18 cellular contexts compared by ENCODE assay signal in the genomic region with DNA sequence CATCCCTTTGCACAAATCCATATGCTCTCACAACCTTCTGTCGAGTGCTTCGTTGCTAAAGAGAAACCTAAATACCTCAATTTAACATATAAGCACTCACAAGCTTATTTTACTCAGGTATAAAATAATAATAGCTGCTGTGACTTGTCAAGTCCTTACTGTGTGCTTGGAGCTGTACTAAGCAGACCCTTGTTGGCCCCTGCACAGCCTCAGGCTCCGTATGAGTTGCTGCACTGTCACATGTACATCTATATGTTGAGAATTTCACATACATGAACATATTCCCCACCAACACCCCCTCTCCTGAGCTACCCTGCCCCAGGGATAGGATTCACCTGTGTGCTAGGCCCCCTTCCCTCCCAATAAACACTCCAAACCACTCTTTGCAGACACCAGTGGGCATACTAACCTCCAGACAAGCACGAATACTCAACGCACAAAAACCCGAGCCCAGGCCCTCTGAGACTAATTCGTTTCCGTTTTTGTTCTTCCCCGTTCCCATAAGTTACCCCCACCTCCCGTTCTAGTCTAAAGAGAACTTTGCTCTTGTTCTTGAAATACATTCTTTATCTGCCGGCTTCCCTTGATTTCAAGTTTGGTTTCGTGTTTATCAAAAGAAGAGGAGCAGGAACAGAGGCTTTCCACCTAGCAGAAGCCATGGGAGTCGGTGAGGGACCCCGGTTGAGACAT. TPM values are rescaled to one million over a fixed set of nuclear protein-coding genes. Genes with fewer than 3 reads are reported as not detected.
DNase-seq lines count a peak whose midpoint lies in the region; ATAC-seq and TF ChIP-seq lines count a peak whose summit lies in the region.
"Had no signal": no experiment of that assay in that cellular context is flagged by ENCODE, and none has a peak within 500 bp of the region (broad histone marks: within the 10 kb centered on the region; RNA-seq: fewer than 3 reads in every experiment).

No MANE protein-coding gene starts in this region.

- no peak overlapping the region for H3K4me2 ChIP-seq in SK-N-SH

- H3F3A ChIP-seq in SK-N-SH (replicated peaks; ENCODE audit: insufficient read depth), result peaks cover 3% of the 10 kb centered on the region

- H3K27ac ChIP-seq in iPS-18a (ENCODE audit: low read length), result no peak overlapping the region
- H3K27ac ChIP-seq in sigmoid colon, result peak overlapping the region in 3 of 4 donors; percentile 91 to 96 (median 94)
- H3K27ac ChIP-seq in SK-N-SH (ENCODE audit: low read depth in 2 of 2, low read length in 1 of 2), result peak overlapping the region in 1 of 2 experiments; percentile 96; a peak in 2 of 4 replicates
- H3K27ac ChIP-seq: foreskin keratinocyte, spleen, upper lobe of left lung had no signal

- no peak for TF ChIP-seq RAD21 in SK-N-SH (IDR thresholded peaks at IDR 0.05; ENCODE audit: low read length)

- no peak overlapping the region for H3K4me3 Mint-ChIP-seq in activated CD8-positive, alpha-beta memory T cell treated with anti-CD3 and anti-CD28 coated beads, Interleukin-2, amount 10 ng/mL, durations not matched to agents 7 days and 5 days
- H3K4me3 Mint-ChIP-seq in WTC11, result peak overlapping the region; percentile 63

- no peaks in the 10 kb centered on the region for H3K9me2 ChIP-seq in SK-N-SH

- POLR2A ChIA-PET in WTC11 (lab: Charles Lee) (no interaction called here), SK-N-SH (lab: Yijun Ruan, JAX) (interaction anchor here (1.0 to 3.5 kb wide), 6 partner anchors 11 to 54 kb away, joined by 3 to 29 read pairs (median 10); no protein-coding TSS in a partner anchor)

- H3K4me1 ChIP-seq in iPS-18a (ENCODE audit: control insufficient read depth, low read depth, low read length), result peaks cover 31% of the 10 kb centered on the region
- peaks cover 0 to 68% (median 55%) of the 10 kb centered on the region in 4 donors for H3K4me1 ChIP-seq in sigmoid colon
- peaks cover 0 to 49% of the 10 kb centered on the region in 2 experiments; a peak in 2 of 4 replicates for H3K4me1 ChIP-seq in SK-N-SH (ENCODE audit: control insufficient read depth in 1 of 2, insufficient read depth in 2 of 2, low read depth in 1 of 2, low read length in 1 of 2)
- H3K4me1 ChIP-seq: foreskin keratinocyte had no signal

- no peak overlapping the region for H2AFZ ChIP-seq in SK-N-SH (ENCODE audit: low read depth)

- 22 to 32% methylated on average over 14 of the region's 14 CpGs for WGBS in sigmoid colon, 2 donors
- WGBS in SK-N-SH (ENCODE audit: low lambda C conversion rate), result 38% methylated on average over 14 of the region's 14 CpGs

- no peak for DNase-seq in activated CD8-positive, alpha-beta memory T cell treated with anti-CD3 and anti-CD28 coated beads, Interleukin-2, amount 10 ng/mL, durations not matched to agents 7 days and 5 days
- DNase-seq in activated CD8-positive, alpha-beta memory T cell treated with anti-CD3 and anti-CD28 coated beads for 24 hours, result no peak
- DNase-seq in WTC11 (ENCODE audit: low spot score), result no peak
- DNase-seq in sigmoid colon, result no peak
- no peak for DNase-seq in superior temporal gyrus (ENCODE audit: extremely low spot score)
- no peak for DNase-seq in SK-N-SH
- DNase-seq in SW480 (ENCODE audit: low spot score), result no peak
- DNase-seq: DMS79; effector CD4-positive, alpha-beta T cell; foreskin keratinocyte; KG1; NCI-H1436; spleen had no signal

- CTCF ChIA-PET in activated CD8-positive, alpha-beta memory T cell treated with anti-CD3 and anti-CD28 coated beads, Interleukin-2, amount 10 ng/mL, durations not matched to agents 7 days and 5 days (lab: Charles Lee), result interaction anchor here (1.1 to 1.2 kb wide), 2 partner anchors 10 to 16 kb away, joined by 3 read pairs; no protein-coding TSS in a partner anchor
- CTCF ChIA-PET in WTC11 (lab: Charles Lee) (interaction anchor here (1.9 kb wide), 1 partner anchor 47 kb away, joined by 13 read pairs; no protein-coding TSS in a partner anchor), SK-N-SH (lab: Yijun Ruan, JAX) (interaction anchor here (0.6 to 14.6 kb wide), 8 partner anchors 11 to 157 kb away, joined by 3 to 295 read pairs (median 5); no protein-coding TSS in a partner anchor)

- H3K4me1 Mint-ChIP-seq in activated CD8-positive, alpha-beta memory T cell treated with anti-CD3 and anti-CD28 coated beads, Interleukin-2, amount 10 ng/mL, durations not matched to agents 7 days and 5 days, result peaks cover 20% of the 10 kb centered on the region
- peaks cover 54% of the 10 kb centered on the region for H3K4me1 Mint-ChIP-seq in WTC11

- TF ChIP-seq CTCF in WTC11 (IDR thresholded peaks at IDR 0.05) (no peak), sigmoid colon (IDR thresholded peaks at IDR 0.05) (no peak), SK-N-SH (IDR thresholded peaks at IDR 0.05) (no peak)

- H3K9me3 ChIP-seq in iPS-18a (ENCODE audit: control insufficient read depth, low read depth, low read length) (no peaks in the 10 kb centered on the region), sigmoid colon (no peaks in the 10 kb centered on the region), SK-N-SH (no peaks in the 10 kb centered on the region)
- H3K9me3 ChIP-seq: spleen, upper lobe of left lung had no signal

- H3K9ac ChIP-seq in iPS-18a (ENCODE audit: low read length), result no peak overlapping the region
- H3K9ac ChIP-seq in SK-N-SH, result no peak overlapping the region

- peak overlapping the region; percentile 41 for H3K4me3 ChIP-seq in iPS-18a (ENCODE audit: low read length)
- H3K4me3 ChIP-seq in sigmoid colon, result peak overlapping the region; percentile 70 to 77 (median 72)
- H3K4me3 ChIP-seq in SK-N-SH (ENCODE audit: low read depth in 2 of 2, low read length in 1 of 2), result peak overlapping the region in 1 of 2 experiments; percentile 74; a peak in 2 of 4 replicates
- H3K4me3 ChIP-seq: GM12878, upper lobe of left lung had no signal

- H3K27ac Mint-ChIP-seq in activated CD8-positive, alpha-beta memory T cell treated with anti-CD3 and anti-CD28 coated beads, Interleukin-2, amount 10 ng/mL, durations not matched to agents 7 days and 5 days, result peak overlapping the region; percentile 48
- H3K27ac Mint-ChIP-seq in WTC11, result no peak overlapping the region

- no peaks in the 10 kb centered on the region for H4K20me1 ChIP-seq in SK-N-SH (ENCODE audit: insufficient read depth)

- no peak for TF ChIP-seq EP300 in sigmoid colon (IDR thresholded peaks at IDR 0.05)
- TF ChIP-seq EP300 in SK-N-SH (IDR thresholded peaks at IDR 0.05; ENCODE audit: borderline replicate concordance in 1 of 2, low read depth in 1 of 2, low read length in 1 of 2), result no peak

- H3K9me3 Mint-ChIP-seq in activated CD8-positive, alpha-beta memory T cell treated with anti-CD3 and anti-CD28 coated beads, Interleukin-2, amount 10 ng/mL, durations not matched to agents 7 days and 5 days (ENCODE audit: low read depth), result no peaks in the 10 kb centered on the region
- no peaks in the 10 kb centered on the region for H3K9me3 Mint-ChIP-seq in WTC11

- H3K36me3 ChIP-seq in iPS-18a (ENCODE audit: control insufficient read depth, low read depth, low read length) (no peaks in the 10 kb centered on the region), sigmoid colon (no peaks in the 10 kb centered on the region), SK-N-SH (replicated peaks in 1 of 2; ENCODE audit: control insufficient read depth in 1 of 2, insufficient read depth in 2 of 2, low read length in 1 of 2) (peaks cover 0 to 4% of the 10 kb centered on the region in 2 experiments)
- H3K36me3 ChIP-seq: spleen, upper lobe of left lung had no signal

- no peaks in the 10 kb centered on the region for H3K36me3 Mint-ChIP-seq in activated CD8-positive, alpha-beta memory T cell treated with anti-CD3 and anti-CD28 coated beads, Interleukin-2, amount 10 ng/mL, durations not matched to agents 7 days and 5 days
- no peaks in the 10 kb centered on the region for H3K36me3 Mint-ChIP-seq in WTC11

- no peak for ATAC-seq in activated CD8-positive, alpha-beta memory T cell treated with anti-CD3 and anti-CD28 coated beads, Interleukin-2, amount 10 ng/mL, durations not matched to agents 7 days and 5 days
- ATAC-seq in WTC11, result no peak
- ATAC-seq: foreskin keratinocyte, GM12878 had no signal

- H3K27me3 ChIP-seq in iPS-18a (ENCODE audit: control insufficient read depth, insufficient read depth, low read length), result peaks cover 100% of the 10 kb centered on the region
- peaks cover 0 to 53% (median 9%) of the 10 kb centered on the region in 3 donors for H3K27me3 ChIP-seq in sigmoid colon
- H3K27me3 ChIP-seq in SK-N-SH (ENCODE audit: insufficient read depth), result peaks cover 58% of the 10 kb centered on the region

- H3K79me2 ChIP-seq in SK-N-SH (ENCODE audit: insufficient read depth), result no peaks in the 10 kb centered on the region

- peaks cover 92% of the 10 kb centered on the region for H3K27me3 Mint-ChIP-seq in activated CD8-positive, alpha-beta memory T cell treated with anti-CD3 and anti-CD28 coated beads, Interleukin-2, amount 10 ng/mL, durations not matched to agents 7 days and 5 days
- H3K27me3 Mint-ChIP-seq in WTC11 (ENCODE audit: low read depth), result peaks cover 100% of the 10 kb centered on the region

- intact Hi-C loops in sigmoid colon (cut with DNase I), result no loop called here

- no peak for TF ChIP-seq POLR2A in sigmoid colon (IDR thresholded peaks at IDR 0.05)

TF ChIP-seq in WTC11, 78 proteins besides CTCF, POLR2A, EP300 and RAD21 (continues in another document):
- no peak for TF ChIP-seq NFYB (CRISPR knock-in tag; conservative IDR thresholded peaks at IDR 0.05; ENCODE audit: low read depth)

TF ChIP-seq in SK-N-SH, 30 proteins besides CTCF, POLR2A, EP300 and RAD21:
- no peak for TF ChIP-seq FOXM1 (IDR thresholded peaks at IDR 0.05; ENCODE audit: low read depth)

RNA-seq across cellular contexts. Expression of a gene that starts 3.6 kb away (rescaled TPM):
- total RNA-seq in activated CD8-positive, alpha-beta memory T cell treated with anti-CD3 and anti-CD28 coated beads, Interleukin-2, amount 10 ng/mL, durations not matched to agents 7 days and 5 days, result not detected
- not detected in 3 replicates for total RNA-seq in WTC11 (2021)
- total RNA-seq in sigmoid colon, result 10 to 100 TPM; 45.6 to 69.2 (median 48.9) TPM
- polyA plus RNA-seq in sigmoid colon, result 1 to 10 TPM in 2 of 3 donors, not detected in 1; 2.4 to 6.8 TPM
- 1.1 and 2.6 TPM in 2 replicates for polyA plus RNA-seq in SK-N-SH (2012; rRNA removed)
- 2.0 and 4.0 TPM in 2 replicates for polyA plus RNA-seq in SK-N-SH (2012; cell fraction: cytosol; rRNA removed)
- 0.76 and 2.2 TPM in 2 replicates for polyA plus RNA-seq in SK-N-SH (2012; cell fraction: nucleus; rRNA removed)
- total RNA-seq: foreskin keratinocyte, spleen had no signal
- polyA plus RNA-seq: AG04450, keratinocyte, spleen had no signal

RNA-seq across cellular contexts. Expression of a gene that starts 28.6 kb away (rescaled TPM):
- 10 to 100 TPM; 40.3 to 42.7 TPM for total RNA-seq in activated CD8-positive, alpha-beta memory T cell treated with anti-CD3 and anti-CD28 coated beads, Interleukin-2, amount 10 ng/mL, durations not matched to agents 7 days and 5 days
- total RNA-seq in WTC11 (2021), result 25.6 to 33.5 TPM (median 32.0 TPM) in 3 replicates
- 10 to 100 TPM; 36.0 to 51.7 (median 42.9) TPM for total RNA-seq in sigmoid colon
- 10 to 100 TPM; 17.8 to 27.6 (median 24.5) TPM for polyA plus RNA-seq in sigmoid colon
- polyA plus RNA-seq in SK-N-SH (2012; rRNA removed), result 26.6 and 29.1 TPM in 2 replicates
- polyA plus RNA-seq in SK-N-SH (2012; cell fraction: cytosol; rRNA removed), result 28.6 and 36.0 TPM in 2 replicates
- polyA plus RNA-seq in SK-N-SH (2012; cell fraction: nucleus; rRNA removed), result 22.6 and 31.8 TPM in 2 replicates

Comparison
In these comparisons a context has a peak if more than half of its experiments do, and no peak if none do; other contexts are left out.
1. RNA of a gene that starts 3.6 kb away (total RNA-seq): 45.6 to 69.2 TPM in sigmoid colon; not detected in WTC11 and not detected in activated CD8-positive, alpha-beta memory T cell treated with anti-CD3 and anti-CD28 coated beads, Interleukin-2, amount 10 ng/mL, durations not matched to agents 7 days and 5 days; every median in the first group is over 10 times any median in the second.